10 cellular contexts compared by ENCODE assay signal in the genomic region with DNA sequence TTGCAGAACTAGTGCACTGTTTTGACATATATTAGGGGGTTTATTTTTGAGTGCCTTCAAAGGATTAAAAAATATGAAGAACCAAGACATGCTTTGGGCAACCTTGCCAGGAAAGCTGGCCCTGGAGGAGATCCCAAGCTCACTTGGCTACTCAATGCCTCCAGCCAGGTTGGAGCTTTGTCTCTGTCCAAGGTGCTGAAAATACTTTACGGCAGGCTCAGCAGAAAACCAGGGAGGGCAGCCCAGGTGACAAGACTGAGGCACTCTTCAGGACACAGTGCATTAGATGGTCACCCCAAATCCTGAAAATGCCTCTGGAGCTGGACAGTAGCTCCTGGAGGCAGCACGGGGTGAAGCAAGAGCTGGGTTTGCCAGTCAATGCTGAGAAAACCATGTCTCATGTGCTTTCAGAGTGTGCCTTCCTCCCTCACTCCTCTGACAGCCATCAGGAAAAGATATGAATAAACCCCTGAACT. TPM values are rescaled to one million over a fixed set of nuclear protein-coding genes. Genes with fewer than 3 reads are reported as not detected.
A peak's percentile ranks its signal among the peaks of the same experiment; 100 is the strongest.
DNase-seq lines count a peak whose midpoint lies in the region; ATAC-seq and TF ChIP-seq lines count a peak whose summit lies in the region.
"Had no signal": no experiment of that assay in that cellular context is flagged by ENCODE, and none has a peak within 500 bp of the region (broad histone marks: within the 10 kb centered on the region; RNA-seq: fewer than 3 reads in every experiment).

No MANE protein-coding gene starts in this region.

- H3K36me3 ChIP-seq in CD4-positive, CD25-positive, alpha-beta regulatory T cell (ENCODE audit: control insufficient read depth, insufficient read depth, low read length) = no peaks in the 10 kb centered on the region
- H3K36me3 ChIP-seq in kidney epithelial cell (ENCODE audit: control insufficient read depth, insufficient read depth, low read length) = no peaks in the 10 kb centered on the region

- H3K4me3 ChIP-seq in CD4-positive, CD25-positive, alpha-beta regulatory T cell (ENCODE audit: low read depth, low read length) = no peak overlapping the region
- H3K4me3 ChIP-seq in kidney epithelial cell (ENCODE audit: low read depth, low read length) = no peak overlapping the region

- peaks cover 69% of the 10 kb centered on the region for H3K27me3 Mint-ChIP-seq in CD4-positive, CD25-positive, alpha-beta regulatory T cell
- H3K27me3 Mint-ChIP-seq in activated CD8-positive, alpha-beta T cell treated with anti-CD3 and anti-CD28 coated beads for 36 hours = peaks cover 47% of the 10 kb centered on the region
- H3K27me3 Mint-ChIP-seq in stimulated activated naive CD8-positive, alpha-beta T cell treated with anti-CD3 and anti-CD28 coated beads, Interleukin-15, amount 100 ng/mL, for 72 hours = peaks cover 69% of the 10 kb centered on the region

- peaks cover 0 to 6% (median 0%) of the 10 kb centered on the region in 7 donors for H3K9me3 Mint-ChIP-seq in CD4-positive, CD25-positive, alpha-beta regulatory T cell
- no peaks in the 10 kb centered on the region for H3K9me3 Mint-ChIP-seq in activated CD8-positive, alpha-beta T cell treated with anti-CD3 and anti-CD28 coated beads for 36 hours
- no peaks in the 10 kb centered on the region for H3K9me3 Mint-ChIP-seq in stimulated activated naive CD8-positive, alpha-beta T cell treated with anti-CD3 and anti-CD28 coated beads, Interleukin-15, amount 100 ng/mL, for 72 hours
- H3K9me3 Mint-ChIP-seq: stimulated activated effector memory CD8-positive, alpha-beta T cell treated with anti-CD3 and anti-CD28 coated beads, Interleukin-12 subunit alpha, Interleukin-12 subunit beta, amount 100 ng/mL, for 72 hours had no signal

- no peak overlapping the region for H3K4me3 Mint-ChIP-seq in CD4-positive, CD25-positive, alpha-beta regulatory T cell
- no peak overlapping the region for H3K4me3 Mint-ChIP-seq in activated CD8-positive, alpha-beta T cell treated with anti-CD3 and anti-CD28 coated beads for 36 hours
- H3K4me3 Mint-ChIP-seq in stimulated activated naive CD8-positive, alpha-beta T cell treated with anti-CD3 and anti-CD28 coated beads, Interleukin-15, amount 100 ng/mL, for 72 hours = no peak overlapping the region
- H3K4me3 Mint-ChIP-seq: stimulated activated effector memory CD8-positive, alpha-beta T cell treated with anti-CD3 and anti-CD28 coated beads, Interleukin-12 subunit alpha, Interleukin-12 subunit beta, amount 100 ng/mL, for 72 hours had no signal

- H3K9me3 ChIP-seq in CD4-positive, CD25-positive, alpha-beta regulatory T cell (ENCODE audit: control insufficient read depth in 2 of 2, low read length in 2 of 2) = no peaks in the 10 kb centered on the region

- ATAC-seq in CD4-positive, CD25-positive, alpha-beta regulatory T cell (ENCODE audit: low read depth in 2 of 2) = no peak
- ATAC-seq in activated CD8-positive, alpha-beta T cell treated with anti-CD3 and anti-CD28 coated beads for 36 hours = no peak
- ATAC-seq in stimulated activated naive CD8-positive, alpha-beta T cell treated with anti-CD3 and anti-CD28 coated beads, Interleukin-15, amount 100 ng/mL, for 72 hours = no peak
- ATAC-seq in HG02938 (IDR thresholded peaks at IDR 0.05; ENCODE audit: unreplicated experiment) = no peak
- ATAC-seq: stimulated activated effector memory CD8-positive, alpha-beta T cell treated with anti-CD3 and anti-CD28 coated beads, Interleukin-12 subunit alpha, Interleukin-12 subunit beta, amount 100 ng/mL, for 72 hours had no signal

- peaks cover 8% of the 10 kb centered on the region for H3K27me3 ChIP-seq in CD4-positive, CD25-positive, alpha-beta regulatory T cell (ENCODE audit: control insufficient read depth, insufficient read depth, low read length)
- peaks cover 57% of the 10 kb centered on the region for H3K27me3 ChIP-seq in kidney epithelial cell (ENCODE audit: control insufficient read depth, insufficient read depth, low read length)

- intact Hi-C loops in activated CD8-positive, alpha-beta T cell treated with anti-CD3 and anti-CD28 coated beads for 36 hours (cut with micrococcal nuclease) = loop anchor here (10.0 kb wide), 1 partner anchor 199 kb away; no protein-coding TSS in a partner anchor

- no peaks in the 10 kb centered on the region for H3K36me3 Mint-ChIP-seq in CD4-positive, CD25-positive, alpha-beta regulatory T cell
- no peaks in the 10 kb centered on the region for H3K36me3 Mint-ChIP-seq in activated CD8-positive, alpha-beta T cell treated with anti-CD3 and anti-CD28 coated beads for 36 hours (ENCODE audit: low read depth)
- H3K36me3 Mint-ChIP-seq: stimulated activated effector memory CD8-positive, alpha-beta T cell treated with anti-CD3 and anti-CD28 coated beads, Interleukin-12 subunit alpha, Interleukin-12 subunit beta, amount 100 ng/mL, for 72 hours had no signal

- no peak overlapping the region for H3K27ac Mint-ChIP-seq in CD4-positive, CD25-positive, alpha-beta regulatory T cell
- no peak overlapping the region for H3K27ac Mint-ChIP-seq in activated CD8-positive, alpha-beta T cell treated with anti-CD3 and anti-CD28 coated beads for 36 hours
- H3K27ac Mint-ChIP-seq in stimulated activated naive CD8-positive, alpha-beta T cell treated with anti-CD3 and anti-CD28 coated beads, Interleukin-15, amount 100 ng/mL, for 72 hours = no peak overlapping the region
- H3K27ac Mint-ChIP-seq: stimulated activated effector memory CD8-positive, alpha-beta T cell treated with anti-CD3 and anti-CD28 coated beads, Interleukin-12 subunit alpha, Interleukin-12 subunit beta, amount 100 ng/mL, for 72 hours had no signal

- peak; percentile 19 to 48 (median 37) for DNase-seq in CD4-positive, CD25-positive, alpha-beta regulatory T cell
- DNase-seq in HT-29 (ENCODE audit: low spot score) = peak; percentile 84
- peak; percentile 54 for DNase-seq in activated CD8-positive, alpha-beta T cell treated with anti-CD3 and anti-CD28 coated beads for 36 hours
- peak; percentile 5 for DNase-seq in kidney epithelial cell (ENCODE audit: low read depth)
- no peak for DNase-seq in stimulated activated naive CD8-positive, alpha-beta T cell treated with anti-CD3 and anti-CD28 coated beads, Interleukin-15, amount 100 ng/mL, for 72 hours
- DNase-seq in HPDE6-E6E7 (ENCODE audit: extremely low spot score) = no peak
- no peak for DNase-seq in NCI-H2196 treated with DMSO at 0.1 percent for 48 hours (lab: John Stamatoyannopoulos, UW; ENCODE audit: unreplicated experiment)
- DNase-seq: NCI-H1930 had no signal

- no peak for TF ChIP-seq CTCF in activated CD8-positive, alpha-beta T cell treated with anti-CD3 and anti-CD28 coated beads for 36 hours (IDR thresholded peaks at IDR 0.05)
- TF ChIP-seq CTCF in kidney epithelial cell (IDR thresholded peaks at IDR 0.05; ENCODE audit: insufficient read depth, low read length, poor library complexity, severe bottlenecking) = no peak

- CTCF ChIA-PET in activated CD8-positive, alpha-beta T cell treated with anti-CD3 and anti-CD28 coated beads for 36 hours (lab: Charles Lee) = interaction anchor here (0.6 to 6.0 kb wide), 19 partner anchors 9 to 214 kb away, joined by 3 to 96 read pairs (median 6); no protein-coding TSS in a partner anchor

- peaks cover 4 to 33% (median 21%) of the 10 kb centered on the region in 4 donors for H3K4me1 Mint-ChIP-seq in CD4-positive, CD25-positive, alpha-beta regulatory T cell
- H3K4me1 Mint-ChIP-seq in activated CD8-positive, alpha-beta T cell treated with anti-CD3 and anti-CD28 coated beads for 36 hours (ENCODE audit: low read depth) = peaks cover 22% of the 10 kb centered on the region
- H3K4me1 Mint-ChIP-seq in stimulated activated naive CD8-positive, alpha-beta T cell treated with anti-CD3 and anti-CD28 coated beads, Interleukin-15, amount 100 ng/mL, for 72 hours = peaks cover 30% of the 10 kb centered on the region

- peaks cover 28% of the 10 kb centered on the region for H3K4me1 ChIP-seq in CD4-positive, CD25-positive, alpha-beta regulatory T cell (ENCODE audit: control insufficient read depth, insufficient read depth, low read length, poor library complexity, severe bottlenecking)

- H3K27ac ChIP-seq in CD4-positive, CD25-positive, alpha-beta regulatory T cell (ENCODE audit: insufficient read depth, low read length, poor library complexity, severe bottlenecking) = no peak overlapping the region

- POLR2A ChIA-PET in activated CD8-positive, alpha-beta T cell treated with anti-CD3 and anti-CD28 coated beads for 36 hours (lab: Charles Lee) = interaction anchor here (0.6 kb wide), 1 partner anchor 598 kb away, joined by 3 read pairs; no protein-coding TSS in a partner anchor

RNA-seq across cellular contexts. Expression of a gene that starts 5.8 kb away (rescaled TPM):
- 3.5 TPM for total RNA-seq in CD4-positive, CD25-positive, alpha-beta regulatory T cell
- polyA plus RNA-seq in CD4-positive, CD25-positive, alpha-beta regulatory T cell = 1 to 10 TPM in 3 of 4 donors, under 1 TPM in 1; 0.83 to 2.8 (median 1.5) TPM
- total RNA-seq in HT-29 (2014; rRNA removed; shearing (Covaris generic)) = 2.2 and 2.8 TPM in 2 replicates
- under 1 TPM; 0.23 to 0.29 TPM for total RNA-seq in activated CD8-positive, alpha-beta T cell treated with anti-CD3 and anti-CD28 coated beads for 36 hours
- 2.1 and 4.1 TPM in 2 replicates for total RNA-seq in kidney epithelial cell

RNA-seq across cellular contexts. Expression of a gene that starts 6.9 kb away (rescaled TPM):
- 10.7 TPM for total RNA-seq in CD4-positive, CD25-positive, alpha-beta regulatory T cell
- polyA plus RNA-seq in CD4-positive, CD25-positive, alpha-beta regulatory T cell = 1 to 10 TPM; 3.2 to 8.8 (median 7.1) TPM
- 6.7 and 13.0 TPM in 2 replicates for total RNA-seq in HT-29 (2014; rRNA removed; shearing (Covaris generic))
- 1 to 10 TPM; 5.4 to 6.2 TPM for total RNA-seq in activated CD8-positive, alpha-beta T cell treated with anti-CD3 and anti-CD28 coated beads for 36 hours
- 1.0 and 3.1 TPM in 2 replicates for total RNA-seq in kidney epithelial cell

RNA-seq across cellular contexts. Expression of a gene that starts 40.4 kb away (rescaled TPM):
- total RNA-seq in CD4-positive, CD25-positive, alpha-beta regulatory T cell = 21.2 TPM
- 10 to 100 TPM; 18.6 to 38.7 (median 36.2) TPM for polyA plus RNA-seq in CD4-positive, CD25-positive, alpha-beta regulatory T cell
- total RNA-seq in HT-29 (2014; rRNA removed; shearing (Covaris generic)) = 0.47 and 1.0 TPM in 2 replicates
- 10 to 100 TPM; 12.6 to 14.0 TPM for total RNA-seq in activated CD8-positive, alpha-beta T cell treated with anti-CD3 and anti-CD28 coated beads for 36 hours
- total RNA-seq in kidney epithelial cell = 0.55 and 2.1 TPM in 2 replicates

RNA-seq across cellular contexts. Expression of a gene that starts 44.3 kb away (rescaled TPM):
- 61.4 TPM for total RNA-seq in CD4-positive, CD25-positive, alpha-beta regulatory T cell
- polyA plus RNA-seq in CD4-positive, CD25-positive, alpha-beta regulatory T cell = 10 to 100 TPM; 16.9 to 20.6 (median 18.6) TPM
- total RNA-seq in HT-29 (2014; rRNA removed; shearing (Covaris generic)) = 81.6 and 97.8 TPM in 2 replicates
- 10 to 100 TPM; 41.4 to 47.5 TPM for total RNA-seq in activated CD8-positive, alpha-beta T cell treated with anti-CD3 and anti-CD28 coated beads for 36 hours
- total RNA-seq in kidney epithelial cell = 36.8 and 37.1 TPM in 2 replicates

Comparison
In these comparisons a context has a peak if more than half of its experiments do, and no peak if none do; other contexts are left out.
1. DNase-seq: peak in CD4-positive, CD25-positive, alpha-beta regulatory T cell (3 of 3), HT-29 (single experiment), activated CD8-positive, alpha-beta T cell treated with anti-CD3 and anti-CD28 coated beads for 36 hours (single experiment) and kidney epithelial cell (single experiment); none in stimulated activated naive CD8-positive, alpha-beta T cell treated with anti-CD3 and anti-CD28 coated beads, Interleukin-15, amount 100 ng/mL, for 72 hours (0 of 2), HPDE6-E6E7 (single experiment) and NCI-H2196 treated with DMSO at 0.1 percent for 48 hours (single experiment).